In the genomic region with DNA sequence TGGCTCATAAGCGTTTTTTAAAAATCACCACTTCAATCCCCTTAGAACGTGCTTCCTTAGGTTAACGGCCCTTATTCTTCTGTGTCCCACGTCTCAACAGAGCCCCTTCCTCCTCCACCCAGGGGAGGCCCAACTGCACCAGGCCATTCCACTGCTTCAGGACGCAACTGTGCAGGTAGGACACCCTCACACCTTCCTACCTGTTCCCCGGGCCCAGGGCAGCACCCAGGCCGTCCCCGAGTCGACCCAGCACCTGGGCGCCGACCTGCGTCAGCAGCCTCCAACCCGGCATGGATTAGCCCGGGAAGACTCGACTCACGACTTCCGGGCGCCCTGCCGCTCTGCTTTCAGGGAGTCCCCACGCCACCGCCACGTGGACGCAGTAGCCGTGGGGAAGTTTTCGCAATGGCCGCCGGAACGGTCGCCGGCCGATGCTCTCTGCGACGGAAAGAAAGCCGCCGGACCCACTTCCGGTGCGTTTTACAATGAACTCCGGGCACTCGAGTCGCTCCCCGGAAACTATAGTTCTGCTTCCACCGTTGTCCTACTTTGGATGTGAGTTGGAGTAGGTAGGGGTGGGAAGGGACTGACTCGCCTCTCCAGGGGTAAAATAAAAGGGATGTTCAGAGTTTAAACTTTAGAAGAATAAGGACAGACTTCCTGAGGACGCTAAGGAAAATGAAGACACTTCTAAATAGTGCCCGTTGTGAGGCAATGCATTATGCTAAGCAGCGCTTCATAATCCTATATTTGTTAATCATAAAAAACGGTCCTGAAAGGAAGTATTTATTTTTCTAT, we compare ENCODE assay signal across 8 cellular contexts. TPM values are rescaled to one million over a fixed set of nuclear protein-coding genes. Genes with fewer than 3 reads are reported as not detected.
DNase-seq lines count a peak whose midpoint lies in the region; ATAC-seq, FAIRE-seq and TF ChIP-seq lines count a peak whose summit lies in the region.

Gene MRPL3 (minus strand): TSS at position 442 of the 798 bp plus-strand sequence. CDS start 150 bp downstream, at position 292.

- H3K27ac ChIP-seq in HUES64 (ENCODE audit: low read depth, low read length), result peak within 1 kb of the TSS; percentile 91
- peak within 1 kb of the TSS; percentile 65 for H3K27ac ChIP-seq in OCI-LY3 (ENCODE audit: low read length)
- H3K27ac ChIP-seq in endothelial cell of umbilical vein (ENCODE audit: insufficient read depth, low read depth, low read length), result peak within 1 kb of the TSS; percentile 62

- H3K36me3 Mint-ChIP-seq in mesothelial cell of epicardium, result peaks cover 17% of the 10 kb centered on the region

- peak within 1 kb of the TSS; percentile 97 for H3K4me3 Mint-ChIP-seq in mesothelial cell of epicardium

- H3K27me3 Mint-ChIP-seq in mesothelial cell of epicardium (ENCODE audit: low read depth), result peaks cover 35% of the 10 kb centered on the region

- H4K20me1 ChIP-seq in OCI-LY3 (ENCODE audit: insufficient read depth, low read length), result no peaks in the 10 kb centered on the region
- H4K20me1 ChIP-seq in endothelial cell of umbilical vein (replicated peaks; ENCODE audit: control insufficient read depth, extremely low read depth, insufficient read depth, low read length), result no peaks in the 10 kb centered on the region

- H3K4me2 ChIP-seq in OCI-LY3 (ENCODE audit: low read length), result peak within 1 kb of the TSS; percentile 98
- peak within 1 kb of the TSS; percentile 95 for H3K4me2 ChIP-seq in endothelial cell of umbilical vein (ENCODE audit: insufficient read depth, low read length)

- no peak for TF ChIP-seq CTCF in D721Med (IDR thresholded peaks at IDR 0.05; ENCODE audit: insufficient read depth, missing control alignments)
- no peak for TF ChIP-seq CTCF in OCI-LY3 (IDR thresholded peaks at IDR 0.05; ENCODE audit: low read depth, low read length)
- no peak for TF ChIP-seq CTCF in endothelial cell of umbilical vein (IDR thresholded peaks at IDR 0.05; ENCODE audit: extremely low read depth in 1 of 2, insufficient read depth in 1 of 2, low read depth in 1 of 2, low read length in 2 of 2)
- no peak for TF ChIP-seq CTCF in mesothelial cell of epicardium (IDR thresholded peaks at IDR 0.05; ENCODE audit: unreplicated experiment)

- TF ChIP-seq POLR2A in endothelial cell of umbilical vein (IDR thresholded peaks at IDR 0.05; ENCODE audit: low read depth, low read length), result peak; percentile 56

- ATAC-seq in GM21515 (IDR thresholded peaks at IDR 0.05; ENCODE audit: unreplicated experiment), result peak; percentile 97

- POLR2A ChIA-PET in endothelial cell of umbilical vein (lab: Charles Lee), result no interaction called here

- H3K36me3 ChIP-seq in HUES64 (ENCODE audit: insufficient read depth, low read length), result peaks cover 37% of the 10 kb centered on the region
- peaks cover 29% of the 10 kb centered on the region for H3K36me3 ChIP-seq in OCI-LY3 (replicated peaks; ENCODE audit: low read depth, low read length)
- H3K36me3 ChIP-seq in endothelial cell of umbilical vein (ENCODE audit: control insufficient read depth in 2 of 2, extremely low read depth in 1 of 2, insufficient read depth in 2 of 2, low read length in 2 of 2), result peaks cover 1 to 9% of the 10 kb centered on the region in 2 experiments

- dilution Hi-C loops in endothelial cell of umbilical vein (cut with MboI; ENCODE audit: extremely low pct_ligation_motif_present, low sequenced_read_pairs), result no loop called here

- DNase-seq in D721Med (ENCODE audit: insufficient read length, low spot score), result peak; percentile 36
- peak; percentile 91 for DNase-seq in activated CD8-positive, alpha-beta memory T cell treated with anti-CD3 and anti-CD28 coated beads, Interleukin-2, amount 50 U/mL, for 48 hours
- peak; percentile 67 for DNase-seq in endothelial cell of umbilical vein (ENCODE audit: low read depth, low spot score)
- peak; percentile 63 to 83 for DNase-seq in mesothelial cell of epicardium (ENCODE audit: low spot score in 2 of 2, unreplicated experiment in 2 of 2)
- peak; percentile 69 to 71 for DNase-seq in stimulated activated CD8-positive, alpha-beta memory T cell treated with anti-CD3 and anti-CD28 coated beads, Interleukin-15, amount 100 ng/mL, for 4 hours (ENCODE audit: low read depth in 2 of 2)

- WGBS in HUES64, result 3% methylated on average over 46 of the region's 47 CpGs

- no peaks in the 10 kb centered on the region for H3K9me1 ChIP-seq in endothelial cell of umbilical vein (replicated peaks; ENCODE audit: control insufficient read depth, extremely low read depth, insufficient read depth, low read length)

- H3K79me2 ChIP-seq in OCI-LY3 (ENCODE audit: low read length), result peaks cover 49% of the 10 kb centered on the region
- H3K79me2 ChIP-seq in endothelial cell of umbilical vein (ENCODE audit: control insufficient read depth, insufficient read depth, low read length), result peaks cover 38% of the 10 kb centered on the region

- H3K9me3 ChIP-seq in HUES64 (ENCODE audit: insufficient read depth, low read depth, low read length), result no peaks in the 10 kb centered on the region
- no peaks in the 10 kb centered on the region for H3K9me3 ChIP-seq in OCI-LY3 (ENCODE audit: insufficient read depth, low read length)
- H3K9me3 ChIP-seq in endothelial cell of umbilical vein (replicated peaks; ENCODE audit: control insufficient read depth, insufficient read depth, low read length), result no peaks in the 10 kb centered on the region

- peaks cover 16% of the 10 kb centered on the region for H3K4me1 Mint-ChIP-seq in mesothelial cell of epicardium

- intact Hi-C loops in endothelial cell of umbilical vein (cut with micrococcal nuclease), result loop anchor here (1.0 to 5.0 kb wide), 4 partner anchors 100 to 476 kb away; partner anchors contain the start of genes ASTE1 and NEK11

- H3K9me3 Mint-ChIP-seq in mesothelial cell of epicardium, result no peaks in the 10 kb centered on the region

- H3K9ac ChIP-seq in HUES64 (ENCODE audit: low read depth, low read length) (peak within 1 kb of the TSS; percentile 100), OCI-LY3 (ENCODE audit: low read length) (peak within 1 kb of the TSS; percentile 96), endothelial cell of umbilical vein (replicated peaks; ENCODE audit: extremely low read depth, insufficient read depth, low read length) (peak within 1 kb of the TSS; percentile 88)

- H3K4me3 ChIP-seq in HUES64 (ENCODE audit: low read length) (peak within 1 kb of the TSS; percentile 95), OCI-LY3 (ENCODE audit: low read length) (peak within 1 kb of the TSS; percentile 97), endothelial cell of umbilical vein (replicated peaks in 1 of 3; ENCODE audit: insufficient read depth in 1 of 3, low read depth in 1 of 3, low read length in 3 of 3) (peak within 1 kb of the TSS; percentile 65 to 85 (median 85))

- BruUV-seq in endothelial cell of umbilical vein (replicated peaks; lab: Mats Ljungman, UMichigan), result TSS peak; percentile 46

- H3K27ac Mint-ChIP-seq in mesothelial cell of epicardium, result peak within 1 kb of the TSS; percentile 96

- H3K27me3 ChIP-seq in HUES64 (ENCODE audit: insufficient read depth, low read length), result peaks cover 38% of the 10 kb centered on the region
- H3K27me3 ChIP-seq in OCI-LY3 (ENCODE audit: low read depth, low read length), result no peaks in the 10 kb centered on the region
- no peaks in the 10 kb centered on the region for H3K27me3 ChIP-seq in endothelial cell of umbilical vein (ENCODE audit: control insufficient read depth in 2 of 2, insufficient read depth in 2 of 2, low read length in 2 of 2)

- FAIRE-seq in D721Med (lab: Jason Lieb, UNC), result no peak
- peak; percentile 69 for FAIRE-seq in endothelial cell of umbilical vein (lab: Jason Lieb, UNC)

- H3K4me1 ChIP-seq in HUES64 (ENCODE audit: insufficient read depth, low read length), result peaks cover 8% of the 10 kb centered on the region; the same call in 1 of the 2 replicates
- peaks cover 23% of the 10 kb centered on the region for H3K4me1 ChIP-seq in OCI-LY3 (ENCODE audit: low read length)
- H3K4me1 ChIP-seq in endothelial cell of umbilical vein (ENCODE audit: control insufficient read depth, extremely low read depth, insufficient read depth, low read length), result peaks cover 32% of the 10 kb centered on the region

- CTCF ChIA-PET in endothelial cell of umbilical vein (lab: Charles Lee), result interaction anchor here (1.4 kb wide), 1 partner anchor 24 kb away, joined by 4 read pairs; no protein-coding TSS in a partner anchor

- H2AFZ ChIP-seq in OCI-LY3 (ENCODE audit: low read depth, low read length) (peak within 1 kb of the TSS; percentile 97), endothelial cell of umbilical vein (ENCODE audit: low read depth, low read length) (peak within 1 kb of the TSS; percentile 94)

TF ChIP-seq in endothelial cell of umbilical vein, 7 proteins besides CTCF, POLR2A, EP300 and RAD21:
- TF ChIP-seq MAX (IDR thresholded peaks at IDR 0.05; ENCODE audit: insufficient read depth, insufficient read length) (peak; percentile 94), MYC (IDR thresholded peaks at IDR 0.05; ENCODE audit: low read depth, low read length) (peak; percentile 92), GATA2 (IDR thresholded peaks at IDR 0.05; ENCODE audit: insufficient read depth, insufficient read length, low read depth, low read length) (no peak), EZH2 (IDR thresholded peaks at IDR 0.05; ENCODE audit: borderline replicate concordance, low read depth, low read length, severe bottlenecking) (no peak), JUN (IDR thresholded peaks at IDR 0.05; ENCODE audit: borderline replicate concordance, insufficient read depth, insufficient read length, low read depth) (no peak), POLR2AphosphoS5 (IDR thresholded peaks at IDR 0.05; ENCODE audit: insufficient read depth, low read depth, low read length) (peak; percentile 84), FOS (IDR thresholded peaks at IDR 0.05; ENCODE audit: borderline replicate concordance, insufficient read depth, low read length) (peak; percentile 4)

RNA-seq across cellular contexts. Expression of gene MRPL3, which starts in this region (rescaled TPM):
- polyA plus RNA-seq in HUES64 (2013, experiment 1 of 2), result 166 TPM
- 156 TPM for polyA plus RNA-seq in HUES64 (2013, experiment 2 of 2)
- total RNA-seq in endothelial cell of umbilical vein (68.2 and 68.8 TPM in 2 replicates), mesothelial cell of epicardium (77.5 to 77.7 TPM (median 77.7 TPM) in 3 replicates)
- polyA plus RNA-seq in endothelial cell of umbilical vein, result 47.8 and 49.6 TPM in 2 replicates
- polyA plus RNA-seq in endothelial cell of umbilical vein (2011; cell fraction: cytosol; rRNA removed), result 94.5 and 106 TPM in 2 replicates
- polyA plus RNA-seq in endothelial cell of umbilical vein (2011; cell fraction: nucleus; rRNA removed), result 57.8 and 69.2 TPM in 2 replicates
- 43.7 and 84.1 TPM in 2 replicates for polyA plus RNA-seq in endothelial cell of umbilical vein (2012)
- 76.2 and 90.8 TPM in 2 replicates for polyA minus RNA-seq in endothelial cell of umbilical vein
- polyA minus RNA-seq in endothelial cell of umbilical vein (2011; cell fraction: cytosol; rRNA and poly(A)+ RNA removed), result 82.7 TPM
- polyA minus RNA-seq in endothelial cell of umbilical vein (2011; cell fraction: nucleus; rRNA and poly(A)+ RNA removed), result 58.1 and 70.0 TPM in 2 replicates

Comparison
In these comparisons a context has a peak if more than half of its experiments do, and no peak if none do; other contexts are left out.
1. Peak in every context shown above with its lines: DNase-seq, ATAC-seq, H3K4me3 ChIP-seq and H3K27ac ChIP-seq.
2. DNase-seq: peak in every context shown above with its lines; median percentile 91 in activated CD8-positive, alpha-beta memory T cell treated with anti-CD3 and anti-CD28 coated beads, Interleukin-2, amount 50 U/mL, for 48 hours; 73 in mesothelial cell of epicardium; 70 in stimulated activated CD8-positive, alpha-beta memory T cell treated with anti-CD3 and anti-CD28 coated beads, Interleukin-15, amount 100 ng/mL, for 4 hours; 67 in endothelial cell of umbilical vein; 36 in D721Med.